Comparison of ENCODE assay signal across 39 cellular contexts in genomic region chr3:156029208-156029607, GRCh38.
"Had no signal": no experiment of that assay in that cellular context is flagged by ENCODE, and none has a peak within 500 bp of the region (broad histone marks: within the 10 kb centered on the region; RNA-seq: fewer than 3 reads in every experiment).

No MANE protein-coding gene starts in this region.

- H3K27me3 Mint-ChIP-seq: activated naive CD4-positive, alpha-beta T cell treated with anti-CD3 and anti-CD28 coated beads, Interleukin-2, amount 10 ng/mL, durations not matched to agents 7 days and 5 days had no signal

- H3K4me1 Mint-ChIP-seq: activated naive CD4-positive, alpha-beta T cell treated with anti-CD3 and anti-CD28 coated beads, Interleukin-2, amount 10 ng/mL, durations not matched to agents 7 days and 5 days; activated naive CD4-positive, alpha-beta T cell treated with anti-CD3 and anti-CD28 coated beads, Interleukin-2, amount 50 U/mL, for 24 hours; activated naive CD8-positive, alpha-beta T cell treated with anti-CD3 and anti-CD28 coated beads for 36 hours; activated naive CD8-positive, alpha-beta T cell treated with anti-CD3 and anti-CD28 coated beads, Interleukin-2, amount 10 ng/mL, durations not matched to agents 7 days and 5 days; activated naive CD8-positive, alpha-beta T cell treated with anti-CD3 and anti-CD28 coated beads, Interleukin-2, amount 50 U/mL, for 24 hours; activated T-helper 17 cell treated with anti-CD3 and anti-CD28 coated beads, Interleukin-2, amount 50 U/mL, for 72 hours; central memory CD8-positive, alpha-beta T cell had no signal

- ATAC-seq: activated naive CD4-positive, alpha-beta T cell treated with anti-CD3 and anti-CD28 coated beads, Interleukin-2, amount 50 U/mL, for 72 hours; activated naive CD8-positive, alpha-beta T cell treated with anti-CD3 and anti-CD28 coated beads, Interleukin-2, amount 50 U/mL, for 24 hours; activated T-cell treated with anti-CD3 and anti-CD28 coated beads, Interleukin-2, amount 50 U/mL, for 4 hours; activated T-cell treated with anti-CD3 and anti-CD28 coated beads, Interleukin-2, amount 50 U/mL, for 72 hours; activated T-helper 17 cell treated with anti-CD3 and anti-CD28 coated beads, Interleukin-2, amount 50 U/mL, for 72 hours; body of pancreas had no signal

- H3K36me3 Mint-ChIP-seq: activated naive CD4-positive, alpha-beta T cell treated with anti-CD3 and anti-CD28 coated beads, Interleukin-2, amount 10 ng/mL, durations not matched to agents 7 days and 5 days; activated naive CD4-positive, alpha-beta T cell treated with anti-CD3 and anti-CD28 coated beads, Interleukin-2, amount 50 U/mL, for 24 hours; activated naive CD4-positive, alpha-beta T cell treated with anti-CD3 and anti-CD28 coated beads, Interleukin-2, amount 50 U/mL, for 72 hours; activated naive CD8-positive, alpha-beta T cell; activated naive CD8-positive, alpha-beta T cell treated with anti-CD3 and anti-CD28 coated beads for 36 hours; activated naive CD8-positive, alpha-beta T cell treated with anti-CD3 and anti-CD28 coated beads, Interleukin-2, amount 10 ng/mL, durations not matched to agents 7 days and 5 days; brain had no signal

- H3K9me3 Mint-ChIP-seq: activated naive CD4-positive, alpha-beta T cell treated with anti-CD3 and anti-CD28 coated beads for 36 hours; activated naive CD4-positive, alpha-beta T cell treated with anti-CD3 and anti-CD28 coated beads, Interleukin-2, amount 10 ng/mL, durations not matched to agents 7 days and 5 days; activated naive CD4-positive, alpha-beta T cell treated with anti-CD3 and anti-CD28 coated beads, Interleukin-2, amount 50 U/mL, for 24 hours; activated naive CD4-positive, alpha-beta T cell treated with anti-CD3 and anti-CD28 coated beads, Interleukin-2, amount 50 U/mL, for 72 hours; activated naive CD8-positive, alpha-beta T cell treated with anti-CD3 and anti-CD28 coated beads for 36 hours; activated naive CD8-positive, alpha-beta T cell treated with anti-CD3 and anti-CD28 coated beads, Interleukin-2, amount 10 ng/mL, durations not matched to agents 7 days and 5 days; activated naive CD8-positive, alpha-beta T cell treated with anti-CD3 and anti-CD28 coated beads, Interleukin-2, amount 50 U/mL, for 24 hours; activated T-cell treated with anti-CD3 and anti-CD28 coated beads, Interleukin-2, amount 50 U/mL, for 4 hours; activated T-cell treated with anti-CD3 and anti-CD28 coated beads, Interleukin-2, amount 50 U/mL, for 72 hours; activated T-helper 1 cell treated with anti-CD3 and anti-CD28 coated beads, Interleukin-12 subunit alpha, Interleukin-12 subunit beta, Interleukin-2, Interleukin-4 antibody, amounts not matched to agents 30 ng/mL and 10 ng/mL and 1 ng/mL, durations not matched to agents 14 hours and 24 hours and 36 hours; activated T-helper 2 cell treated with anti-CD3 and anti-CD28 coated beads, Interferon-gamma antibody, Interleukin-2, Interleukin-4, amounts not matched to agents 10 μg/mL and 5 μg/mL and 100 μg/mL, durations not matched to agents 14 hours and 24 hours and 36 hours; brain; central memory CD8-positive, alpha-beta T cell had no signal

- FAIRE-seq: astrocyte, bronchial epithelial cell, colon had no signal

- H3K9me3 ChIP-seq: adrenal gland, ascending aorta, body of pancreas, breast epithelium had no signal

- H3K27me3 ChIP-seq: adrenal gland, ascending aorta, body of pancreas, brain microvascular endothelial cell, breast epithelium, cardiac muscle cell had no signal

- H3K4me3 ChIP-seq: adrenal gland, ascending aorta, body of pancreas, breast epithelium, cardiac muscle cell had no signal

- H3K27ac Mint-ChIP-seq: activated naive CD4-positive, alpha-beta T cell treated with anti-CD3 and anti-CD28 coated beads for 36 hours; activated naive CD4-positive, alpha-beta T cell treated with anti-CD3 and anti-CD28 coated beads, Interleukin-2, amount 10 ng/mL, durations not matched to agents 7 days and 5 days; activated naive CD4-positive, alpha-beta T cell treated with anti-CD3 and anti-CD28 coated beads, Interleukin-2, amount 50 U/mL, for 24 hours; activated naive CD4-positive, alpha-beta T cell treated with anti-CD3 and anti-CD28 coated beads, Interleukin-2, amount 50 U/mL, for 72 hours; activated naive CD8-positive, alpha-beta T cell; activated naive CD8-positive, alpha-beta T cell treated with anti-CD3 and anti-CD28 coated beads for 36 hours; activated naive CD8-positive, alpha-beta T cell treated with anti-CD3 and anti-CD28 coated beads, Interleukin-2, amount 10 ng/mL, durations not matched to agents 7 days and 5 days; activated naive CD8-positive, alpha-beta T cell treated with anti-CD3 and anti-CD28 coated beads, Interleukin-2, amount 50 U/mL, for 24 hours; activated T-cell treated with anti-CD3 and anti-CD28 coated beads, Interleukin-2, amount 50 U/mL, for 72 hours; activated T-helper 1 cell treated with anti-CD3 and anti-CD28 coated beads, Interleukin-12 subunit alpha, Interleukin-12 subunit beta, Interleukin-2, Interleukin-4 antibody, amounts not matched to agents 30 ng/mL and 10 ng/mL and 1 ng/mL, durations not matched to agents 14 hours and 24 hours and 36 hours; activated T-helper 17 cell treated with anti-CD3 and anti-CD28 coated beads, Interleukin-2, amount 50 U/mL, for 72 hours; activated T-helper 2 cell treated with anti-CD3 and anti-CD28 coated beads, Interferon-gamma antibody, Interleukin-2, Interleukin-4, amounts not matched to agents 10 μg/mL and 5 μg/mL and 100 μg/mL, durations not matched to agents 14 hours and 24 hours and 36 hours; brain had no signal

- H3K4me3 Mint-ChIP-seq: activated naive CD4-positive, alpha-beta T cell treated with anti-CD3 and anti-CD28 coated beads for 36 hours; activated naive CD4-positive, alpha-beta T cell treated with anti-CD3 and anti-CD28 coated beads, Interleukin-2, amount 10 ng/mL, durations not matched to agents 7 days and 5 days; activated naive CD4-positive, alpha-beta T cell treated with anti-CD3 and anti-CD28 coated beads, Interleukin-2, amount 50 U/mL, for 24 hours; activated naive CD8-positive, alpha-beta T cell; activated naive CD8-positive, alpha-beta T cell treated with anti-CD3 and anti-CD28 coated beads for 36 hours; activated naive CD8-positive, alpha-beta T cell treated with anti-CD3 and anti-CD28 coated beads, Interleukin-2, amount 10 ng/mL, durations not matched to agents 7 days and 5 days; activated naive CD8-positive, alpha-beta T cell treated with anti-CD3 and anti-CD28 coated beads, Interleukin-2, amount 50 U/mL, for 24 hours; activated T-cell treated with anti-CD3 and anti-CD28 coated beads, Interleukin-2, amount 50 U/mL, for 4 hours; activated T-cell treated with anti-CD3 and anti-CD28 coated beads, Interleukin-2, amount 50 U/mL, for 72 hours; activated T-helper 1 cell treated with anti-CD3 and anti-CD28 coated beads, Interleukin-12 subunit alpha, Interleukin-12 subunit beta, Interleukin-2, Interleukin-4 antibody, amounts not matched to agents 30 ng/mL and 10 ng/mL and 1 ng/mL, durations not matched to agents 14 hours and 24 hours and 36 hours; activated T-helper 17 cell treated with anti-CD3 and anti-CD28 coated beads, Interleukin-2, amount 50 U/mL, for 72 hours; brain; central memory CD8-positive, alpha-beta T cell had no signal

- DNase-seq: activated effector memory CD4-positive, alpha-beta T cell treated with anti-CD3 and anti-CD28 coated beads, Interleukin-2, amount 50 U/mL, for 16 hours; activated effector memory CD4-positive, alpha-beta T cell treated with Interleukin-2 at 50 U/mL for 16 hours; activated gamma-delta T cell; activated gamma-delta T cell treated with Interleukin-2 at 50 U/mL for 16 hours; activated naive CD4-positive, alpha-beta T cell; activated naive CD4-positive, alpha-beta T cell treated with anti-CD3 and anti-CD28 coated beads for 36 hours; activated naive CD4-positive, alpha-beta T cell treated with anti-CD3 and anti-CD28 coated beads, Interleukin-2, amount 10 ng/mL, durations not matched to agents 7 days and 5 days; activated naive CD4-positive, alpha-beta T cell treated with anti-CD3 and anti-CD28 coated beads, Interleukin-2, amount 50 U/mL, for 16 hours; activated naive CD4-positive, alpha-beta T cell treated with Interleukin-2 at 50 U/mL for 16 hours; activated naive CD8-positive, alpha-beta T cell treated with anti-CD3 and anti-CD28 coated beads for 36 hours; activated naive CD8-positive, alpha-beta T cell treated with anti-CD3 and anti-CD28 coated beads, Interleukin-2, amount 10 ng/mL, durations not matched to agents 7 days and 5 days; activated naive CD8-positive, alpha-beta T cell treated with anti-CD3 and anti-CD28 coated beads, Interleukin-2, amount 50 U/mL, for 24 hours; activated T-cell treated with anti-CD3 and anti-CD28 coated beads, Interleukin-2, amount 50 U/mL, for 4 hours; activated T-cell treated with anti-CD3 and anti-CD28 coated beads, Interleukin-2, amount 50 U/mL, for 48 hours; activated T-cell treated with anti-CD3 and anti-CD28 coated beads, Interleukin-2, amount 50 U/mL, for 72 hours; adrenal gland; amniotic stem cell; amygdala; anterior cingulate cortex; aorta; body of pancreas; brain microvascular endothelial cell; caudate nucleus; central memory CD4-positive, alpha-beta T cell; cerebellar nuclear complex had no signal

- H3K36me3 ChIP-seq: adrenal gland, ascending aorta, brain microvascular endothelial cell, breast epithelium, cardiac muscle cell had no signal

- H3K4me1 ChIP-seq: adrenal gland, ascending aorta, body of pancreas, breast epithelium had no signal

- H3K27ac ChIP-seq: adrenal gland, ascending aorta, body of pancreas, brain microvascular endothelial cell, breast epithelium, cardiac muscle cell had no signal
